ENCODE assay signal across 8 cellular contexts in the genomic region with DNA sequence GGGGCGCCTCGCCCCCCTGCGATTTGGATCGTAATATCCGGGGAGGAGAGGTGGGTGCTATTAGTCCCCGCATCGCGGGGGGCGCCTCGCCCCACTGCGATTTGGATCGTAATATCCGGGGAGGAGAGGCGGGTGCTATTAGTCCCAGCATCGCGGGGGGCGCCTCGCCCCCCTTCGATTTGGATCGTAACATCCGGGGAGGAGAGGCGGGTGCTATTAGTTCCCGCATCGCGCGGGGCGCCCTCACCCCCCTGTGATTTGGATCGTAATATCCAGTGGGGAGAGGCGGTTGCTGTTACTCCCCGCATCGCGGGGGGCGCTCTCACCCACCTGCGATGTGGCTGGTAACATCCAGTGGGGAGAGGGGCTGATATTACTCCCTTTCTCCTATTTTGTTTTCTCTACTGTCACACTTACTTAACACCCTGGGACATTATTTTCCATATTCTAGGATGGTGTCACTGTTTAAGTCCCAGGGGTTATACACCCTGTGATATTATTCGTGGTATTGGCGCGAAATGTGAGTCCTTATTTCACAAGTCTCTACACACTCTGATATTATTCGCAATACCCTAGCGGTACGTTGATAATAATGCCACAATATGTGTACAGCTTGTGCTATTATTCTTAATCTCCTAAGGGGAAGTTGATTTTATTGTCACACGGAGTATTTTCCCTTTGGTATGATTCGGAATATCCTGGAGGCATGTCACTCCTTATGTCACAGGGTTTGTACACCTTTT. TPM values are rescaled to one million over a fixed set of nuclear protein-coding genes. Genes with fewer than 3 reads are reported as not detected.
DNase-seq lines count a peak whose midpoint lies in the region.

No MANE protein-coding gene starts in this region.

- H3K4me3 ChIP-seq in iPS DF 6.9 (ENCODE audit: low read length): peak overlapping the region; percentile 14; the same call in 1 of the 2 replicates

- no peaks in the 10 kb centered on the region for H3K4me1 ChIP-seq in iPS DF 6.9 (ENCODE audit: control insufficient read depth, insufficient read depth, low read length)

- no peaks in the 10 kb centered on the region for H3K9me3 ChIP-seq in iPS DF 6.9 (ENCODE audit: control insufficient read depth, insufficient read depth, low read length)

- H3K36me3 Mint-ChIP-seq in activated T-cell treated with anti-CD3 and anti-CD28 coated beads, Interleukin-2, amount 50 U/mL, for 24 hours (ENCODE audit: low read depth): no peaks in the 10 kb centered on the region

- no CpG with 5 or more reads among the region's 42 CpGs for WGBS in iPS DF 6.9 (ENCODE audit: insufficient coverage, insufficient read length)

- DNase-seq in Daoy (ENCODE audit: low read depth) (peak; percentile 66), NCI-H2081 treated with DMSO at 0.1 percent for 48 hours (lab: John Stamatoyannopoulos, UW) (peak; percentile 18), iPS DF 6.9 (ENCODE audit: low read depth, low spot score) (no peak), MV-4-11 (lab: John Stamatoyannopoulos, UW) (no peak), NCI-H2107 (lab: John Stamatoyannopoulos, UW) (no peak), NCI-H1105 treated with DMSO at 0.1 percent for 48 hours (lab: John Stamatoyannopoulos, UW) (no peak)
- DNase-seq in activated T-cell treated with anti-CD3 and anti-CD28 coated beads, Interleukin-2, amount 50 U/mL, for 24 hours: peak; percentile 56
- DNase-seq in stimulated activated CD8-positive, alpha-beta memory T cell treated with anti-CD3 and anti-CD28 coated beads, Interleukin-7, amount 100 ng/mL, for 4 hours (ENCODE audit: low read depth in 2 of 2): peak; percentile 16 to 20

- H3K27ac Mint-ChIP-seq in activated T-cell treated with anti-CD3 and anti-CD28 coated beads, Interleukin-2, amount 50 U/mL, for 24 hours: no peak overlapping the region

- H3K27me3 ChIP-seq in iPS DF 6.9 (ENCODE audit: control insufficient read depth, insufficient read depth, low read length): no peaks in the 10 kb centered on the region

- H3K4me3 Mint-ChIP-seq in activated T-cell treated with anti-CD3 and anti-CD28 coated beads, Interleukin-2, amount 50 U/mL, for 24 hours: peak overlapping the region; percentile 56

- H3K27me3 Mint-ChIP-seq in activated T-cell treated with anti-CD3 and anti-CD28 coated beads, Interleukin-2, amount 50 U/mL, for 24 hours: peaks cover 35% of the 10 kb centered on the region

- no peaks in the 10 kb centered on the region for H3K9me3 Mint-ChIP-seq in activated T-cell treated with anti-CD3 and anti-CD28 coated beads, Interleukin-2, amount 50 U/mL, for 24 hours

- H3K36me3 ChIP-seq in iPS DF 6.9 (ENCODE audit: control insufficient read depth, insufficient read depth, low read length): no peaks in the 10 kb centered on the region

- peaks cover 18% of the 10 kb centered on the region for H3K4me1 Mint-ChIP-seq in activated T-cell treated with anti-CD3 and anti-CD28 coated beads, Interleukin-2, amount 50 U/mL, for 24 hours (ENCODE audit: low read depth)

- H3K27ac ChIP-seq in iPS DF 6.9 (ENCODE audit: low read length): no peak overlapping the region

RNA-seq across cellular contexts. Expression of gene ALDH3B2, which starts 57.8 kb away (rescaled TPM):
- 0.23 TPM in 1 of 2 replicates, not detected in the other for total RNA-seq in Daoy (2014; rRNA removed; shearing (Covaris generic))

Comparison
In these comparisons a context has a peak if more than half of its experiments do, and no peak if none do; other contexts are left out.
1. DNase-seq: peak in Daoy (single experiment), NCI-H2081 treated with DMSO at 0.1 percent for 48 hours (single experiment), activated T-cell treated with anti-CD3 and anti-CD28 coated beads, Interleukin-2, amount 50 U/mL, for 24 hours (single experiment) and stimulated activated CD8-positive, alpha-beta memory T cell treated with anti-CD3 and anti-CD28 coated beads, Interleukin-7, amount 100 ng/mL, for 4 hours (2 of 2); none in iPS DF 6.9 (single experiment), MV-4-11 (single experiment), NCI-H2107 (single experiment) and NCI-H1105 treated with DMSO at 0.1 percent for 48 hours (single experiment).